ENCODE assay signal across 1 cellular context in the genomic region with DNA sequence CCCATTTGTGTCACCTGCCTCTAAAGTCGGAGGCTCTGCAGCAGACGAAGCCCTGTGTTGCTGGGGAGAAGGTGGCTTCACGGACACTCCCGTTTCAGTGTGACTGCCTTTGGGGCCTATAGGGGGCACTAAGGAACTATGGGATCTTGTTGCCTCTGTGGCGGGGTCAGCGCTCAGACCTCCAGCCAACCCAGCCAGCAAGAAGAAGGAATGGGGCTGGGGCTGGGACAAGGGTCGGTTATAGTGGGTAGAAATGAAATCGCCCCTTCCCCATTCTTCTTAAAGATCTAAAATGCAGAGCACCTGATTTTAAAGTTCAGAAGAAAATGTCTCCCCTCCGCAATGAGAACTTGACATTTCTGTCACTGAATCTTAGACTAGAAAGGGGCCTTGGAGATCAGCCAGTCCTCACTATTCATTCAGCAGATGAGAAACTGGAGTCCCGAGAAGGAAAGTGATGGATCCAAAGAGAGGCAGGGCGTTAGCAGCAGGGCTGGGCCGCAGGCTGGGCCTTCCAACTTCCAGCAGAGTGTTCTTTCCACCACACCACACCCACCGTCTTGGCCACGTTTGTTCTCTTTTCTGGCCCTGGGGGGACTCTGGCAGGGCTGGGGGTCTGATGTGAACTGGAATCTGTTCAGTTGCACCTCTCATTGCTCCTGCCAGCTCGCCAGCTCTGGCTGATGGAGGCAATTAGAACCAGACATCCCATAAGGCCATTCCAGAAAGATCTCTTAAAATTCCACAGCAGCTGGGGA.
TF ChIP-seq lines count a peak whose summit lies in the region.

No MANE protein-coding gene starts in this region.

TF ChIP-seq in SK-N-SH treated with all-trans-retinoic acid at 6 μM for 48 hours, 23 proteins besides CTCF, POLR2A, EP300 and RAD21 (continued from another document):
- TF ChIP-seq, protein P1, sequence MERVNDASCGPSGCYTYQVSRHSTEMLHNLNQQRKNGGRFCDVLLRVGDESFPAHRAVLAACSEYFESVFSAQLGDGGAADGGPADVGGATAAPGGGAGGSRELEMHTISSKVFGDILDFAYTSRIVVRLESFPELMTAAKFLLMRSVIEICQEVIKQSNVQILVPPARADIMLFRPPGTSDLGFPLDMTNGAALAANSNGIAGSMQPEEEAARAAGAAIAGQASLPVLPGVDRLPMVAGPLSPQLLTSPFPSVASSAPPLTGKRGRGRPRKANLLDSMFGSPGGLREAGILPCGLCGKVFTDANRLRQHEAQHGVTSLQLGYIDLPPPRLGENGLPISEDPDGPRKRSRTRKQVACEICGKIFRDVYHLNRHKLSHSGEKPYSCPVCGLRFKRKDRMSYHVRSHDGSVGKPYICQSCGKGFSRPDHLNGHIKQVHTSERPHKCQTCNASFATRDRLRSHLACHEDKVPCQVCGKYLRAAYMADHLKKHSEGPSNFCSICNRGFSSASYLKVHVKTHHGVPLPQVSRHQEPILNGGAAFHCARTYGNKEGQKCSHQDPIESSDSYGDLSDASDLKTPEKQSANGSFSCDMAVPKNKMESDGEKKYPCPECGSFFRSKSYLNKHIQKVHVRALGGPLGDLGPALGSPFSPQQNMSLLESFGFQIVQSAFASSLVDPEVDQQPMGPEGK (CRISPR knock-in tag; IDR thresholded peaks at IDR 0.05; ENCODE audit: borderline replicate concordance), result peak; percentile 65; the same call in 1 of the 2 replicates
- TF ChIP-seq, protein P2, sequence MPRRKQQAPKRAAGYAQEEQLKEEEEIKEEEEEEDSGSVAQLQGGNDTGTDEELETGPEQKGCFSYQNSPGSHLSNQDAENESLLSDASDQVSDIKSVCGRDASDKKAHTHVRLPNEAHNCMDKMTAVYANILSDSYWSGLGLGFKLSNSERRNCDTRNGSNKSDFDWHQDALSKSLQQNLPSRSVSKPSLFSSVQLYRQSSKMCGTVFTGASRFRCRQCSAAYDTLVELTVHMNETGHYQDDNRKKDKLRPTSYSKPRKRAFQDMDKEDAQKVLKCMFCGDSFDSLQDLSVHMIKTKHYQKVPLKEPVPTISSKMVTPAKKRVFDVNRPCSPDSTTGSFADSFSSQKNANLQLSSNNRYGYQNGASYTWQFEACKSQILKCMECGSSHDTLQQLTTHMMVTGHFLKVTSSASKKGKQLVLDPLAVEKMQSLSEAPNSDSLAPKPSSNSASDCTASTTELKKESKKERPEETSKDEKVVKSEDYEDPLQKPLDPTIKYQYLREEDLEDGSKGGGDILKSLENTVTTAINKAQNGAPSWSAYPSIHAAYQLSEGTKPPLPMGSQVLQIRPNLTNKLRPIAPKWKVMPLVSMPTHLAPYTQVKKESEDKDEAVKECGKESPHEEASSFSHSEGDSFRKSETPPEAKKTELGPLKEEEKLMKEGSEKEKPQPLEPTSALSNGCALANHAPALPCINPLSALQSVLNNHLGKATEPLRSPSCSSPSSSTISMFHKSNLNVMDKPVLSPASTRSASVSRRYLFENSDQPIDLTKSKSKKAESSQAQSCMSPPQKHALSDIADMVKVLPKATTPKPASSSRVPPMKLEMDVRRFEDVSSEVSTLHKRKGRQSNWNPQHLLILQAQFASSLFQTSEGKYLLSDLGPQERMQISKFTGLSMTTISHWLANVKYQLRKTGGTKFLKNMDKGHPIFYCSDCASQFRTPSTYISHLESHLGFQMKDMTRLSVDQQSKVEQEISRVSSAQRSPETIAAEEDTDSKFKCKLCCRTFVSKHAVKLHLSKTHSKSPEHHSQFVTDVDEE (CRISPR knock-in tag; IDR thresholded peaks at IDR 0.05), result no peak
- TF ChIP-seq ISL1 (CRISPR knock-in tag; IDR thresholded peaks at IDR 0.05) (peak; percentile 54), OSR1 (CRISPR knock-in tag; IDR thresholded peaks at IDR 0.05) (no peak), RARB (CRISPR knock-in tag; IDR thresholded peaks at IDR 0.05) (no peak), CSDC2 (CRISPR knock-in tag; IDR thresholded peaks at IDR 0.05) (no peak), ARNTL (CRISPR knock-in tag; IDR thresholded peaks at IDR 0.05; ENCODE audit: borderline replicate concordance, low read depth) (no peak)
- TF ChIP-seq, protein P3, sequence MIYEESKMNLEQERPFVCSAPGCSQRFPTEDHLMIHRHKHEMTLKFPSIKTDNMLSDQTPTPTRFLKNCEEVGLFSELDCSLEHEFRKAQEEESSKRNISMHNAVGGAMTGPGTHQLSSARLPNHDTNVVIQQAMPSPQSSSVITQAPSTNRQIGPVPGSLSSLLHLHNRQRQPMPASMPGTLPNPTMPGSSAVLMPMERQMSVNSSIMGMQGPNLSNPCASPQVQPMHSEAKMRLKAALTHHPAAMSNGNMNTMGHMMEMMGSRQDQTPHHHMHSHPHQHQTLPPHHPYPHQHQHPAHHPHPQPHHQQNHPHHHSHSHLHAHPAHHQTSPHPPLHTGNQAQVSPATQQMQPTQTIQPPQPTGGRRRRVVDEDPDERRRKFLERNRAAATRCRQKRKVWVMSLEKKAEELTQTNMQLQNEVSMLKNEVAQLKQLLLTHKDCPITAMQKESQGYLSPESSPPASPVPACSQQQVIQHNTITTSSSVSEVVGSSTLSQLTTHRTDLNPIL (CRISPR knock-in tag; IDR thresholded peaks at IDR 0.05; ENCODE audit: low read depth), result no peak
